Comparison of ENCODE assay signal across 10 cellular contexts in the genomic region with DNA sequence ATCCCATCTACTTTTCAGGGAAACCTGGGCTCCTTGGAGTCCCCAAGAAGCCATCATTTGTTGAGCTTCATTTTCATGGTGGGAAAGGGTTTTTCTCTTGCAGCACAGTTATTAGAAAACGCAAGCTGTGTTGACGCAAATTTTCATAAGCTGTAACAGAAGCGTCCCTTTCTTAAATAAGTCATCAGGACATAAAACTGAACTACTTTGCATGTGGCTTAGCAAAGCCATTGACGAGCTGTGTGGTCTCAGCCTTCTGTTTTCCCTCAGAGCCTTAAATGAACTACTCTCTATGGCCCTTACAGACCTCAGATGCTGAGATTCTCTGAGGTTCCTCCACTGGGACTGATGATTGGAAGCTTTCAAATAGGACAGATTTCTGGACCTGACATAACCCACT.
DNase-seq lines count a peak whose midpoint lies in the region; ATAC-seq, FAIRE-seq and TF ChIP-seq lines count a peak whose summit lies in the region.
"Had no signal": no experiment of that assay in that cellular context is flagged by ENCODE, and none has a peak within 500 bp of the region (broad histone marks: within the 10 kb centered on the region; RNA-seq: fewer than 3 reads in every experiment).

No MANE protein-coding gene starts in this region.

- H3K4me1 ChIP-seq in trophoblast cell (ENCODE audit: control insufficient read depth in 1 of 2, insufficient read depth in 2 of 2, low read length in 2 of 2) (peaks cover 10 to 17% of the 10 kb centered on the region in 2 experiments), colonic mucosa (no peaks in the 10 kb centered on the region)

- no peak overlapping the region for H2AFZ ChIP-seq in trophoblast cell (ENCODE audit: insufficient read depth, low read length, poor library complexity)

- peaks cover 5% of the 10 kb centered on the region for H3K79me2 ChIP-seq in trophoblast cell (ENCODE audit: control insufficient read depth, insufficient read depth, low read length, poor library complexity)

- TF ChIP-seq CTCF in colonic mucosa (IDR thresholded peaks at IDR 0.05), result no peak

- no peak overlapping the region for H2BK120ac ChIP-seq in trophoblast cell (ENCODE audit: insufficient read depth, low read length, poor library complexity)

- H3K4ac ChIP-seq in trophoblast cell (ENCODE audit: low read depth, low read length), result no peak overlapping the region

- peak overlapping the region; percentile 53 for H2BK5ac ChIP-seq in trophoblast cell (ENCODE audit: low read depth, low read length, poor library complexity)

- no peak overlapping the region for H3K9ac ChIP-seq in trophoblast cell (ENCODE audit: low read length)
- no peak overlapping the region for H3K9ac ChIP-seq in colonic mucosa (ENCODE audit: low read depth in 2 of 2, low read length in 2 of 2)

- DNase-seq in trophoblast cell, result no peak
- DNase-seq in colonic mucosa, result no peak
- DNase-seq in islet precursor cell, result no peak
- DNase-seq in GM12892 (ENCODE audit: insufficient read length), result no peak
- DNase-seq: activated CD8-positive, alpha-beta memory T cell treated with anti-CD3 and anti-CD28 coated beads, Interleukin-2, amount 10 ng/mL, durations not matched to agents 7 days and 5 days; anterior cingulate cortex had no signal

- H4K91ac ChIP-seq in trophoblast cell (ENCODE audit: low read depth, low read length), result no peak overlapping the region

- H3K14ac ChIP-seq in trophoblast cell (ENCODE audit: low read length), result peak overlapping the region; percentile 34

- peak overlapping the region; percentile 8 for H4K8ac ChIP-seq in trophoblast cell (ENCODE audit: low read depth, low read length)

- ATAC-seq in GM19035 (IDR thresholded peaks at IDR 0.05; ENCODE audit: unreplicated experiment), result peak; percentile 92
- peak; percentile 96 for ATAC-seq in HG02610 (IDR thresholded peaks at IDR 0.05; ENCODE audit: unreplicated experiment)
- ATAC-seq in HG03432 (IDR thresholded peaks at IDR 0.05; ENCODE audit: unreplicated experiment), result peak; percentile 93
- ATAC-seq: activated CD8-positive, alpha-beta memory T cell treated with anti-CD3 and anti-CD28 coated beads, Interleukin-2, amount 10 ng/mL, durations not matched to agents 7 days and 5 days had no signal

- peaks cover 2% of the 10 kb centered on the region for H3K9me3 ChIP-seq in trophoblast cell (ENCODE audit: insufficient read depth, low read depth, low read length)
- no peaks in the 10 kb centered on the region for H3K9me3 ChIP-seq in colonic mucosa

- WGBS in trophoblast cell (ENCODE audit: extremely low coverage, insufficient coverage, insufficient read length), result no CpG with 5 or more reads among the region's 4 CpGs

- H3K36me3 ChIP-seq in trophoblast cell (ENCODE audit: control insufficient read depth in 1 of 2, insufficient read depth in 2 of 2, low read length in 2 of 2), result no peaks in the 10 kb centered on the region
- no peaks in the 10 kb centered on the region for H3K36me3 ChIP-seq in colonic mucosa

- H3K18ac ChIP-seq in trophoblast cell (ENCODE audit: low read length), result no peak overlapping the region

- H3K27ac ChIP-seq in trophoblast cell (ENCODE audit: low read depth, low read length), result no peak overlapping the region
- no peak overlapping the region for H3K27ac ChIP-seq in colonic mucosa

- TF ChIP-seq POLR2A in GM12892 (IDR thresholded peaks at IDR 0.05; ENCODE audit: low read depth, low read length), result no peak

- H4K12ac ChIP-seq in trophoblast cell (ENCODE audit: low read depth, low read length), result no peak overlapping the region

- no peak overlapping the region for H2AK5ac ChIP-seq in trophoblast cell (ENCODE audit: low read length)

- peak overlapping the region; percentile 50 for H2BK12ac ChIP-seq in trophoblast cell (ENCODE audit: low read length)

- H3K4me3 ChIP-seq in trophoblast cell (ENCODE audit: low read depth, low read length) (no peak overlapping the region), colonic mucosa (no peak overlapping the region)

- FAIRE-seq in GM12892 (lab: Jason Lieb, UNC), result no peak
- FAIRE-seq: endometrium had no signal

- no peak overlapping the region for H3K4me2 ChIP-seq in trophoblast cell (ENCODE audit: low read length)

- H3K27me3 ChIP-seq in trophoblast cell (ENCODE audit: insufficient read depth, low read length), result no peaks in the 10 kb centered on the region
- no peaks in the 10 kb centered on the region for H3K27me3 ChIP-seq in colonic mucosa

- no peak overlapping the region for H3K23ac ChIP-seq in trophoblast cell (ENCODE audit: low read length)

- intact Hi-C loops in colonic mucosa (cut with DNase I), result no loop called here

- H3K79me1 ChIP-seq in trophoblast cell (ENCODE audit: low read length), result peaks cover 6% of the 10 kb centered on the region
